ENCODE assay signal across 28 cellular contexts in the genomic region with DNA sequence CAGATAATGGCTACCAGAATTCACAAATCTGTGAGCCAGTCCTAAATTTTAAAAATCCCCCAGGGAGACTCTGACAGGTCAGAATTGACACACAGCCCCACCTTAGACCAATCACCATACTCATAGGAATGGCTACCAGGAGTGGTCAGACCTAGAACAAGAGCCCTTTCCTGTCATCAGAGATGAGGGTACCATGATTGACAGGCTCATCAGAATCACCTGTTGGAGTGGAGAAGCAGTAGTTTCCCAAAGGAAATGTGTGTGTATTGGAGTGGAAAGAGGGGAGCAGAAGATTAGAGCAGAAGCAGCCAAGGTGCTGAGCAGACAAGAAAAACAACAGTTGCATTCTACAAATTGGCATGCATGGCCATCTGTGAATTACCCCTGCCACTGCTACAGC.
"Had no signal": no experiment of that assay in that cellular context is flagged by ENCODE, and none has a peak within 500 bp of the region (broad histone marks: within the 10 kb centered on the region; RNA-seq: fewer than 3 reads in every experiment).

No MANE protein-coding gene starts in this region.

- H3K27ac ChIP-seq: adrenal gland, body of pancreas, breast epithelium, SJCRH30, SK-N-MC had no signal

- H3K9me3 Mint-ChIP-seq: activated CD4-positive, alpha-beta T cell treated with anti-CD3 and anti-CD28 coated beads, Interleukin-2, amount 10 ng/mL, durations not matched to agents 7 days and 5 days; activated naive CD4-positive, alpha-beta T cell treated with anti-CD3 and anti-CD28 coated beads for 36 hours; activated naive CD4-positive, alpha-beta T cell treated with anti-CD3 and anti-CD28 coated beads, Interleukin-2, amount 50 U/mL, for 72 hours; activated T-cell treated with anti-CD3 and anti-CD28 coated beads, Interleukin-2, amount 50 U/mL, for 24 hours; WTC11 had no signal

- H3K27me3 Mint-ChIP-seq: activated CD4-positive, alpha-beta T cell treated with anti-CD3 and anti-CD28 coated beads for 36 hours had no signal

- H3K4me3 ChIP-seq: adrenal gland, body of pancreas, breast epithelium, MG63, SJCRH30, SK-N-MC had no signal

- H3K9me3 ChIP-seq: adrenal gland, body of pancreas, breast epithelium, MG63, SJCRH30 had no signal

- H3K4me1 ChIP-seq: body of pancreas, breast epithelium, SJCRH30 had no signal

- FAIRE-seq: astrocyte had no signal

- H3K4me3 Mint-ChIP-seq: activated CD4-positive, alpha-beta T cell treated with anti-CD3 and anti-CD28 coated beads for 36 hours; activated CD4-positive, alpha-beta T cell treated with anti-CD3 and anti-CD28 coated beads, Interleukin-2, amount 10 ng/mL, durations not matched to agents 7 days and 5 days; activated CD8-positive, alpha-beta T cell treated with anti-CD3 and anti-CD28 coated beads, Interleukin-2, amount 10 ng/mL, durations not matched to agents 7 days and 5 days; activated naive CD4-positive, alpha-beta T cell treated with anti-CD3 and anti-CD28 coated beads for 36 hours; activated T-cell treated with anti-CD3 and anti-CD28 coated beads, Interleukin-2, amount 50 U/mL, for 24 hours; WTC11 had no signal

- ATAC-seq: activated CD4-positive, CD25-positive, alpha-beta regulatory T cell treated with anti-CD3 and anti-CD28 coated beads, Interleukin-2, amount 50 U/mL, for 24 hours; activated CD8-positive, alpha-beta T cell treated with anti-CD3 and anti-CD28 coated beads, Interleukin-2, amount 10 ng/mL, durations not matched to agents 7 days and 5 days; body of pancreas; Panc1; WTC11 had no signal

- H3K36me3 ChIP-seq: adrenal gland, breast epithelium, MG63, SJCRH30 had no signal

- H3K27ac Mint-ChIP-seq: activated CD4-positive, alpha-beta T cell treated with anti-CD3 and anti-CD28 coated beads for 36 hours; activated CD4-positive, alpha-beta T cell treated with anti-CD3 and anti-CD28 coated beads, Interleukin-2, amount 10 ng/mL, durations not matched to agents 7 days and 5 days; activated CD8-positive, alpha-beta T cell treated with anti-CD3 and anti-CD28 coated beads, Interleukin-2, amount 10 ng/mL, durations not matched to agents 7 days and 5 days; activated naive CD4-positive, alpha-beta T cell treated with anti-CD3 and anti-CD28 coated beads for 36 hours; activated T-cell treated with anti-CD3 and anti-CD28 coated beads, Interleukin-2, amount 50 U/mL, for 24 hours; WTC11 had no signal

- DNase-seq: activated CD4-positive, alpha-beta T cell treated with anti-CD3 and anti-CD28 coated beads for 36 hours; activated CD4-positive, alpha-beta T cell treated with anti-CD3 and anti-CD28 coated beads, Interleukin-2, amount 10 ng/mL, durations not matched to agents 7 days and 5 days; activated CD4-positive, alpha-beta T cell treated with anti-CD3 and anti-CD28 coated beads, Interleukin-2, amount 50 U/mL, for 48 hours; activated CD8-positive, alpha-beta T cell treated with anti-CD3 and anti-CD28 coated beads, Interleukin-2, amount 10 ng/mL, durations not matched to agents 7 days and 5 days; activated gamma-delta T cell treated with Interleukin-2 at 50 U/mL for 16 hours; activated naive CD4-positive, alpha-beta T cell treated with anti-CD3 and anti-CD28 coated beads for 36 hours; activated T-cell treated with anti-CD3 and anti-CD28 coated beads, Interleukin-2, amount 50 U/mL, for 24 hours; adrenal gland; body of pancreas; MG63; NCI-H1048; NCI-H1105 treated with DMSO at 0.1 percent for 48 hours; NCI-H1436; NCI-H1694; NCI-H1930; NCI-H2081 treated with DMSO at 0.1 percent for 48 hours; NCI-H510A; NCI-H526; NCI-H774; SHP77; SJCRH30 had no signal

- H3K36me3 Mint-ChIP-seq: activated naive CD4-positive, alpha-beta T cell treated with anti-CD3 and anti-CD28 coated beads, Interleukin-2, amount 50 U/mL, for 72 hours; WTC11 had no signal

- H3K27me3 ChIP-seq: adrenal gland, body of pancreas, breast epithelium, MG63, SJCRH30 had no signal
